25 cellular contexts compared by ENCODE assay signal in genomic region chr5:60583598-60583997, GRCh38.
"Had no signal": no experiment of that assay in that cellular context is flagged by ENCODE, and none has a peak within 500 bp of the region (broad histone marks: within the 10 kb centered on the region; RNA-seq: fewer than 3 reads in every experiment).

No MANE protein-coding gene starts in this region.

- H3K4me1 Mint-ChIP-seq: activated CD4-positive, alpha-beta T cell treated with anti-CD3 and anti-CD28 coated beads, Interleukin-2, amount 10 ng/mL, durations not matched to agents 7 days and 5 days; activated naive CD4-positive, alpha-beta T cell treated with anti-CD3 and anti-CD28 coated beads, Interleukin-2, amount 50 U/mL, for 24 hours; natural killer cell had no signal

- ATAC-seq: activated CD4-positive, CD25-positive, alpha-beta regulatory T cell treated with anti-CD3 and anti-CD28 coated beads, Interleukin-2, amount 50 U/mL, for 24 hours; activated CD8-positive, alpha-beta memory T cell treated with anti-CD3 and anti-CD28 coated beads, Interleukin-2, amount 10 ng/mL, durations not matched to agents 7 days and 5 days; activated CD8-positive, alpha-beta T cell treated with anti-CD3 and anti-CD28 coated beads for 36 hours; gastroesophageal sphincter; left cardiac atrium; natural killer cell had no signal

- DNase-seq: activated CD4-positive, alpha-beta T cell treated with anti-CD3 and anti-CD28 coated beads, Interleukin-2, amount 10 ng/mL, durations not matched to agents 7 days and 5 days; activated CD8-positive, alpha-beta memory T cell treated with anti-CD3 and anti-CD28 coated beads, Interleukin-2, amount 10 ng/mL, durations not matched to agents 7 days and 5 days; activated CD8-positive, alpha-beta T cell treated with anti-CD3 and anti-CD28 coated beads for 36 hours; activated gamma-delta T cell treated with Interleukin-2 at 50 U/mL for 16 hours; activated T-cell treated with anti-CD3 and anti-CD28 coated beads for 4 hours; aorta; erythroblast; head of caudate nucleus; islet precursor cell; left cardiac atrium; midbrain; natural killer cell; retina; spleen; stimulated activated CD4-positive, alpha-beta T cell treated with anti-CD3 and anti-CD28 coated beads, Interleukin-4, amount 100 ng/mL, for 1 hour; stimulated activated naive CD4-positive, alpha-beta T cell; upper lobe of left lung had no signal

- H3K36me3 Mint-ChIP-seq: activated CD8-positive, alpha-beta memory T cell treated with anti-CD3 and anti-CD28 coated beads, Interleukin-2, amount 10 ng/mL, durations not matched to agents 7 days and 5 days; activated naive CD4-positive, alpha-beta T cell treated with anti-CD3 and anti-CD28 coated beads, Interleukin-2, amount 50 U/mL, for 24 hours; natural killer cell had no signal

- H3K27ac Mint-ChIP-seq: activated CD4-positive, alpha-beta T cell treated with anti-CD3 and anti-CD28 coated beads, Interleukin-2, amount 10 ng/mL, durations not matched to agents 7 days and 5 days; activated CD8-positive, alpha-beta memory T cell treated with anti-CD3 and anti-CD28 coated beads, Interleukin-2, amount 10 ng/mL, durations not matched to agents 7 days and 5 days; activated CD8-positive, alpha-beta T cell treated with anti-CD3 and anti-CD28 coated beads for 36 hours; activated naive CD4-positive, alpha-beta T cell treated with anti-CD3 and anti-CD28 coated beads, Interleukin-2, amount 50 U/mL, for 24 hours; activated T-helper 1 cell treated with anti-CD3 and anti-CD28 coated beads, Interleukin-12 subunit alpha, Interleukin-12 subunit beta, Interleukin-2, Interleukin-4 antibody, amounts not matched to agents 30 ng/mL and 10 ng/mL and 1 ng/mL, durations not matched to agents 14 hours and 24 hours and 36 hours; natural killer cell had no signal

- H3K9me3 ChIP-seq: breast epithelium, gastroesophageal sphincter, spleen, upper lobe of left lung had no signal

- H3K9me3 Mint-ChIP-seq: activated CD8-positive, alpha-beta T cell treated with anti-CD3 and anti-CD28 coated beads for 36 hours; activated naive CD4-positive, alpha-beta T cell treated with anti-CD3 and anti-CD28 coated beads, Interleukin-2, amount 50 U/mL, for 24 hours; activated T-helper 1 cell treated with anti-CD3 and anti-CD28 coated beads, Interleukin-12 subunit alpha, Interleukin-12 subunit beta, Interleukin-2, Interleukin-4 antibody, amounts not matched to agents 30 ng/mL and 10 ng/mL and 1 ng/mL, durations not matched to agents 14 hours and 24 hours and 36 hours; natural killer cell had no signal

- FAIRE-seq: endometrium had no signal

- H3K27me3 ChIP-seq: breast epithelium, gastroesophageal sphincter, spleen, upper lobe of left lung had no signal

- H3K27me3 Mint-ChIP-seq: activated CD4-positive, alpha-beta T cell treated with anti-CD3 and anti-CD28 coated beads, Interleukin-2, amount 10 ng/mL, durations not matched to agents 7 days and 5 days; activated naive CD4-positive, alpha-beta T cell treated with anti-CD3 and anti-CD28 coated beads, Interleukin-2, amount 50 U/mL, for 24 hours had no signal

- H3K36me3 ChIP-seq: breast epithelium, gastroesophageal sphincter, spleen, upper lobe of left lung had no signal

- H3K4me3 Mint-ChIP-seq: activated CD4-positive, alpha-beta T cell treated with anti-CD3 and anti-CD28 coated beads, Interleukin-2, amount 10 ng/mL, durations not matched to agents 7 days and 5 days; activated CD8-positive, alpha-beta memory T cell treated with anti-CD3 and anti-CD28 coated beads, Interleukin-2, amount 10 ng/mL, durations not matched to agents 7 days and 5 days; activated CD8-positive, alpha-beta T cell treated with anti-CD3 and anti-CD28 coated beads for 36 hours; activated naive CD4-positive, alpha-beta T cell treated with anti-CD3 and anti-CD28 coated beads, Interleukin-2, amount 50 U/mL, for 24 hours; activated T-helper 1 cell treated with anti-CD3 and anti-CD28 coated beads, Interleukin-12 subunit alpha, Interleukin-12 subunit beta, Interleukin-2, Interleukin-4 antibody, amounts not matched to agents 30 ng/mL and 10 ng/mL and 1 ng/mL, durations not matched to agents 14 hours and 24 hours and 36 hours; natural killer cell had no signal

- H3K4me3 ChIP-seq: breast epithelium, coronary artery, gastroesophageal sphincter, spleen, upper lobe of left lung had no signal

- H3K27ac ChIP-seq: breast epithelium, coronary artery, gastroesophageal sphincter, spleen, upper lobe of left lung, VCaP had no signal

- H3K4me1 ChIP-seq: breast epithelium, spleen, upper lobe of left lung had no signal
